ENCODE assay signal across 21 cellular contexts in genomic region chr1:29664711-29665110, GRCh38.
DNase-seq lines count a peak whose midpoint lies in the region; ATAC-seq, FAIRE-seq and TF ChIP-seq lines count a peak whose summit lies in the region.
"Had no signal": no experiment of that assay in that cellular context is flagged by ENCODE, and none has a peak within 500 bp of the region (broad histone marks: within the 10 kb centered on the region; RNA-seq: fewer than 3 reads in every experiment).

No MANE protein-coding gene starts in this region.

- no TSS peak for BruUV-seq in Calu3 (replicated peaks; lab: Mats Ljungman, UMichigan)

- H3K27ac ChIP-seq in GM23338 (ENCODE audit: low read depth) = no peak overlapping the region
- H3K27ac ChIP-seq: HL-60 had no signal

- POLR2A ChIA-PET in WTC11 (lab: Charles Lee) = no interaction called here

- FAIRE-seq in urothelium cell line (lab: Jason Lieb, UNC) = peak; percentile 37
- FAIRE-seq: A204.1, GM12892, GM18507 had no signal

- H3K9me3 Mint-ChIP-seq in GM23338 = peaks cover 13% of the 10 kb centered on the region; the same call in 2 of the 3 replicates
- peaks cover 26% of the 10 kb centered on the region for H3K9me3 Mint-ChIP-seq in WTC11
- peaks cover 6% of the 10 kb centered on the region for H3K9me3 Mint-ChIP-seq in Calu3 (ENCODE audit: low read depth, unreplicated experiment)

- peak overlapping the region; percentile 6; the same call in 1 of the 2 replicates for H2AFZ ChIP-seq in GM23338

- no peaks in the 10 kb centered on the region for H3K9me2 ChIP-seq in GM23338 (ENCODE audit: insufficient read depth)

- no peaks in the 10 kb centered on the region for H3F3A ChIP-seq in GM23338 (replicated peaks; ENCODE audit: low read depth)

- H3K4me1 Mint-ChIP-seq in GM23338 = peaks cover 10% of the 10 kb centered on the region
- H3K4me1 Mint-ChIP-seq in WTC11 = peaks cover 14% of the 10 kb centered on the region
- H3K4me1 Mint-ChIP-seq in Calu3 (ENCODE audit: low read depth, unreplicated experiment) = no peaks in the 10 kb centered on the region
- H3K4me1 Mint-ChIP-seq: CD4-positive, CD25-positive, alpha-beta regulatory T cell; CD8-positive, alpha-beta memory T cell had no signal

- intact Hi-C loops in Calu3 (cut with micrococcal nuclease; ENCODE audit: unreplicated experiment) = no loop called here

- no peaks in the 10 kb centered on the region for H3K36me3 ChIP-seq in GM23338 (ENCODE audit: insufficient read depth)
- H3K36me3 ChIP-seq: BE2C had no signal

- no peaks in the 10 kb centered on the region for H3K27me3 Mint-ChIP-seq in GM23338 (ENCODE audit: insufficient read depth, low read depth, poor library complexity)
- H3K27me3 Mint-ChIP-seq in WTC11 (ENCODE audit: low read depth) = no peaks in the 10 kb centered on the region; the same call in 1 of the 2 replicates
- H3K27me3 Mint-ChIP-seq in Calu3 (ENCODE audit: unreplicated experiment) = peaks cover 74% of the 10 kb centered on the region

- DNase-seq in GM23338 (ENCODE audit: low spot score) (no peak), NCI-H82 (lab: John Stamatoyannopoulos, UW) (peak; percentile 80), WTC11 (ENCODE audit: low spot score) (no peak), urothelium cell line (ENCODE audit: low spot score) (no peak), pons (ENCODE audit: low spot score) (no peak), Calu3 (no peak)
- DNase-seq: ACHN; BE2C; C1 segment of cervical spinal cord; CD4-positive, CD25-positive, alpha-beta regulatory T cell; CD8-positive, alpha-beta memory T cell; COR-L47; DMS153; DMS79; GDM1; HCEC 1CT had no signal

- H3K36me3 Mint-ChIP-seq in GM23338 (ENCODE audit: low read depth) (no peaks in the 10 kb centered on the region; the same call in 2 of the 3 replicates), WTC11 (no peaks in the 10 kb centered on the region), Calu3 (ENCODE audit: insufficient read depth, unreplicated experiment) (no peaks in the 10 kb centered on the region)
- H3K36me3 Mint-ChIP-seq: CD4-positive, CD25-positive, alpha-beta regulatory T cell; CD8-positive, alpha-beta memory T cell had no signal

- H3K27ac Mint-ChIP-seq in GM23338 = no peak overlapping the region
- no peak overlapping the region for H3K27ac Mint-ChIP-seq in WTC11
- no peak overlapping the region for H3K27ac Mint-ChIP-seq in Calu3 (ENCODE audit: unreplicated experiment)
- H3K27ac Mint-ChIP-seq: CD4-positive, CD25-positive, alpha-beta regulatory T cell; CD8-positive, alpha-beta memory T cell had no signal

- no peak overlapping the region for H3K4me3 ChIP-seq in GM23338

- H4K20me1 ChIP-seq in GM23338 (replicated peaks; ENCODE audit: insufficient read depth) = 0 out of 2 replicates have a peak, but pooled peaks cover 3% of the 10 kb centered on the region

- H3K27me3 ChIP-seq in GM23338 (ENCODE audit: insufficient read depth) = no peaks in the 10 kb centered on the region
- H3K27me3 ChIP-seq: BE2C had no signal

- H3K4me1 ChIP-seq in GM23338 (ENCODE audit: insufficient read depth) = 0 out of 2 replicates have a peak, but pooled peaks cover 13% of the 10 kb centered on the region
- H3K4me1 ChIP-seq: BE2C had no signal

- H3K79me2 ChIP-seq in GM23338 (replicated peaks; ENCODE audit: insufficient read depth) = no peaks in the 10 kb centered on the region

- no peak overlapping the region for H3K4me2 ChIP-seq in GM23338

- CTCF ChIA-PET in WTC11 (lab: Charles Lee) (interaction anchor here (1.8 kb wide), 1 partner anchor 9 kb away, joined by 5 read pairs; no protein-coding TSS in a partner anchor), Calu3 (lab: Charles Lee) (no interaction called here)

- TF ChIP-seq CTCF in GM23338 (conservative IDR thresholded peaks at IDR 0.05; ENCODE audit: low read depth in 2 of 2) (no peak), WTC11 (IDR thresholded peaks at IDR 0.05) (no peak), Calu3 (IDR thresholded peaks at IDR 0.05; ENCODE audit: unreplicated experiment) (no peak)

- H3K4me3 Mint-ChIP-seq in GM23338 (no peak overlapping the region), WTC11 (no peak overlapping the region), Calu3 (ENCODE audit: low read depth, unreplicated experiment) (no peak overlapping the region)
- H3K4me3 Mint-ChIP-seq: CD4-positive, CD25-positive, alpha-beta regulatory T cell; CD8-positive, alpha-beta memory T cell had no signal

- ATAC-seq in GM23338 = peak; percentile 83
- peak; percentile 61 for ATAC-seq in WTC11
- no peak for ATAC-seq in HG03135 (IDR thresholded peaks at IDR 0.05; ENCODE audit: unreplicated experiment)

TF ChIP-seq in GM23338, 12 proteins besides CTCF, POLR2A, EP300 and RAD21 (continues in another document):
- TF ChIP-seq STAT1 (IDR thresholded peaks at IDR 0.05; ENCODE audit: unreplicated experiment) (no peak), EZH2phosphoT487 (IDR thresholded peaks at IDR 0.05; ENCODE audit: unreplicated experiment) (no peak), JUNB (IDR thresholded peaks at IDR 0.05; ENCODE audit: unreplicated experiment) (no peak), ZNF331 (CRISPR knock-in tag; IDR thresholded peaks at IDR 0.05; ENCODE audit: low read depth) (no peak), ETS1 (IDR thresholded peaks at IDR 0.05) (no peak), POLR2AphosphoS5 (IDR thresholded peaks at IDR 0.05; ENCODE audit: low read depth) (no peak), NANOG (IDR thresholded peaks at IDR 0.05; ENCODE audit: borderline replicate concordance) (no peak)

TF ChIP-seq in WTC11, 78 proteins besides CTCF, POLR2A, EP300 and RAD21:
- TF ChIP-seq ZNF425 (CRISPR knock-in tag; conservative IDR thresholded peaks at IDR 0.05) = no peak
TF ChIP-seq in WTC11: peak in this region for 0.
